8 cellular contexts compared by ENCODE assay signal in genomic region chr9:96150324-96151023, GRCh38.
DNase-seq lines count a peak whose midpoint lies in the region; ATAC-seq and TF ChIP-seq lines count a peak whose summit lies in the region.

No MANE protein-coding gene starts in this region.

- peak; percentile 11 to 32 for DNase-seq in activated CD4-positive, alpha-beta T cell treated with anti-CD3 and anti-CD28 coated beads, Interleukin-2, amount 50 U/mL, for 24 hours (ENCODE audit: low read depth in 1 of 2, low spot score in 1 of 2)
- DNase-seq in osteoblast (ENCODE audit: insufficient read length, low spot score, missing footprints) = peak; percentile 68
- DNase-seq in NCI-H526 (lab: John Stamatoyannopoulos, UW) = no peak
- DNase-seq in AG08395 (ENCODE audit: low spot score) = no peak
- DNase-seq in GM13976 (ENCODE audit: low spot score) = no peak

- no peak for TF ChIP-seq EP300 in gastroesophageal sphincter (IDR thresholded peaks at IDR 0.05)

- no peaks in the 10 kb centered on the region for H3K27me3 ChIP-seq in osteoblast (ENCODE audit: insufficient read depth, low read length)
- no peaks in the 10 kb centered on the region for H3K27me3 ChIP-seq in gastroesophageal sphincter

- H3K79me2 ChIP-seq in osteoblast (ENCODE audit: insufficient read depth, low read length) = no peaks in the 10 kb centered on the region

- in situ Hi-C loops in GM13976 (cut with MboI; ENCODE audit: low sequenced_read_pairs, unreplicated experiment) = no loop called here

- H3K36me3 ChIP-seq in osteoblast (ENCODE audit: insufficient read depth, low read length) = no peaks in the 10 kb centered on the region
- H3K36me3 ChIP-seq in gastroesophageal sphincter = no peaks in the 10 kb centered on the region

- 82 to 94% methylated on average over 6 to 8 of the region's 10 CpGs for WGBS in gastroesophageal sphincter (ENCODE audit: low coverage in 1 of 2), 2 donors

- no peaks in the 10 kb centered on the region for H4K20me1 ChIP-seq in osteoblast (ENCODE audit: insufficient read depth, low read length)

- TF ChIP-seq CTCF in osteoblast (IDR thresholded peaks at IDR 0.05; ENCODE audit: extremely low read depth, low read depth, low read length) (no peak), GM13976 (IDR thresholded peaks at IDR 0.05; ENCODE audit: borderline replicate concordance, control extremely low read depth, extremely low read depth, insufficient read depth, missing control alignments) (no peak), gastroesophageal sphincter (IDR thresholded peaks at IDR 0.05) (no peak)

- no peak for TF ChIP-seq POLR2A in gastroesophageal sphincter (IDR thresholded peaks at IDR 0.05)

- peak; percentile 90 for ATAC-seq in GM19351 (IDR thresholded peaks at IDR 0.05; ENCODE audit: unreplicated experiment)
- peak; percentile 88 for ATAC-seq in HG03175 (IDR thresholded peaks at IDR 0.05; ENCODE audit: unreplicated experiment)
- ATAC-seq in gastroesophageal sphincter = no peak

- no peak overlapping the region for H3K27ac ChIP-seq in osteoblast (ENCODE audit: low read depth, low read length)
- H3K27ac ChIP-seq in gastroesophageal sphincter = no peak overlapping the region

- H3K4me3 ChIP-seq in osteoblast (ENCODE audit: insufficient read depth, low read length) (no peak overlapping the region), gastroesophageal sphincter (no peak overlapping the region)

- no peak overlapping the region for H3K4me2 ChIP-seq in osteoblast (ENCODE audit: insufficient read depth, low read length)

- H3K4me1 ChIP-seq in osteoblast (ENCODE audit: insufficient read depth, low read length) (no peaks in the 10 kb centered on the region), gastroesophageal sphincter (peaks cover 10 to 28% (median 12%) of the 10 kb centered on the region in 3 donors)

- no peaks in the 10 kb centered on the region for H3K9me3 ChIP-seq in osteoblast (ENCODE audit: low read depth, low read length)
- H3K9me3 ChIP-seq in gastroesophageal sphincter = no peaks in the 10 kb centered on the region

- H2AFZ ChIP-seq in osteoblast (ENCODE audit: low read length) = no peak overlapping the region

Comparison
In these comparisons a context has a peak if more than half of its experiments do, and no peak if none do; other contexts are left out.
1. DNase-seq: peak in activated CD4-positive, alpha-beta T cell treated with anti-CD3 and anti-CD28 coated beads, Interleukin-2, amount 50 U/mL, for 24 hours (2 of 2) and osteoblast (single experiment); none in NCI-H526 (0 of 2), AG08395 (single experiment) and GM13976 (single experiment).